18 cellular contexts compared by ENCODE assay signal in genomic region chr10:123958221-123958620, GRCh38.
DNase-seq lines count a peak whose midpoint lies in the region; TF ChIP-seq lines count a peak whose summit lies in the region.
"Had no signal": no experiment of that assay in that cellular context is flagged by ENCODE, and none has a peak within 500 bp of the region (broad histone marks: within the 10 kb centered on the region; RNA-seq: fewer than 3 reads in every experiment).

No MANE protein-coding gene starts in this region.

- TF ChIP-seq EP300 in sigmoid colon (IDR thresholded peaks at IDR 0.05): peak in 3 of 4 donors; percentile 31 to 40 (median 38)

- WGBS in endodermal cell (ENCODE audit: insufficient coverage in 1 of 2, insufficient read length in 1 of 2), 2 experiments: 69 to 86% methylated on average over 1 to 2 of the region's 2 CpGs
- WGBS in sigmoid colon, 2 donors: 31 to 58% methylated on average over 2 of the region's 2 CpGs
- WGBS in mesenchymal stem cell: 49% methylated on average over 2 of the region's 2 CpGs

- H3K27me3 ChIP-seq in endodermal cell (ENCODE audit: control insufficient read depth, insufficient read depth, low read length, poor library complexity, severe bottlenecking) (no peaks in the 10 kb centered on the region), muscle layer of colon (ENCODE audit: control insufficient read depth in 1 of 2, insufficient read depth in 2 of 2, low read length in 2 of 2) (no peaks in the 10 kb centered on the region), sigmoid colon (no peaks in the 10 kb centered on the region), mesenchymal stem cell (ENCODE audit: control insufficient read depth in 1 of 2, insufficient read depth in 1 of 2, low read length in 2 of 2) (peaks cover 7 to 15% of the 10 kb centered on the region in 2 experiments), WERI-Rb-1 (ENCODE audit: insufficient read depth, low read depth, severe bottlenecking) (peaks cover 76% of the 10 kb centered on the region)

- no peak overlapping the region for H3K18ac ChIP-seq in mesenchymal stem cell (ENCODE audit: low read depth in 1 of 2, low read length in 2 of 2)

- no peak overlapping the region for H3K27ac Mint-ChIP-seq in endodermal cell

- no peak overlapping the region for H3K4ac ChIP-seq in mesenchymal stem cell (ENCODE audit: low read depth in 1 of 2, low read length in 2 of 2)

- H3K36me3 ChIP-seq in endodermal cell (ENCODE audit: control insufficient read depth, insufficient read depth, low read length) (no peaks in the 10 kb centered on the region), muscle layer of colon (ENCODE audit: insufficient read depth, low read length) (no peaks in the 10 kb centered on the region), sigmoid colon (no peaks in the 10 kb centered on the region), mesenchymal stem cell (ENCODE audit: control insufficient read depth in 1 of 2, insufficient read depth in 2 of 2, low read depth in 1 of 2, low read length in 2 of 2) (no peaks in the 10 kb centered on the region), WERI-Rb-1 (no peaks in the 10 kb centered on the region)
- H3K36me3 ChIP-seq: BE2C, HAP-1 had no signal

- H3K27ac ChIP-seq in endodermal cell (ENCODE audit: low read depth, low read length) (no peak overlapping the region), muscle layer of colon (ENCODE audit: low read depth, low read length) (peak overlapping the region; percentile 62), sigmoid colon (peak overlapping the region; percentile 50 to 85 (median 76)), mesenchymal stem cell (ENCODE audit: low read length, poor library complexity, severe bottlenecking) (no peak overlapping the region), WERI-Rb-1 (no peak overlapping the region)
- H3K27ac ChIP-seq: C4-2B had no signal

- no peak overlapping the region for H2AFZ ChIP-seq in mesenchymal stem cell (ENCODE audit: low read depth, low read length)

- H4K8ac ChIP-seq in mesenchymal stem cell (ENCODE audit: low read length): no peak overlapping the region

- no peak for TF ChIP-seq POLR2A in sigmoid colon (IDR thresholded peaks at IDR 0.05)

- no peak overlapping the region for H3K4me3 ChIP-seq in endodermal cell (ENCODE audit: low read length)
- H3K4me3 ChIP-seq in muscle layer of colon (ENCODE audit: low read depth in 1 of 2, low read length in 2 of 2): no peak overlapping the region
- H3K4me3 ChIP-seq in sigmoid colon: no peak overlapping the region
- no peak overlapping the region for H3K4me3 ChIP-seq in mesenchymal stem cell (ENCODE audit: insufficient read depth in 1 of 2, low read depth in 1 of 2, low read length in 2 of 2)
- no peak overlapping the region for H3K4me3 ChIP-seq in WERI-Rb-1 (ENCODE audit: low read depth, low read length)
- H3K4me3 ChIP-seq: HAP-1 had no signal

- no peaks in the 10 kb centered on the region for H3K79me1 ChIP-seq in mesenchymal stem cell (replicated peaks; ENCODE audit: low read length, poor library complexity, severe bottlenecking)

- H3K4me1 ChIP-seq in endodermal cell (ENCODE audit: control insufficient read depth, insufficient read depth, low read length) (no peaks in the 10 kb centered on the region), muscle layer of colon (ENCODE audit: insufficient read depth, low read length) (peaks cover 30% of the 10 kb centered on the region), sigmoid colon (peaks cover 0 to 31% (median 25%) of the 10 kb centered on the region in 4 donors), mesenchymal stem cell (ENCODE audit: control insufficient read depth, insufficient read depth, low read depth, low read length) (no peaks in the 10 kb centered on the region)
- H3K4me1 ChIP-seq: BE2C, HAP-1 had no signal

- H4K91ac ChIP-seq in mesenchymal stem cell (ENCODE audit: low read length): no peak overlapping the region

- no peak overlapping the region for H2BK15ac ChIP-seq in mesenchymal stem cell (ENCODE audit: low read depth, poor library complexity, severe bottlenecking)

- H3K36me3 Mint-ChIP-seq in endodermal cell (ENCODE audit: low read depth): no peaks in the 10 kb centered on the region
- H3K36me3 Mint-ChIP-seq: CD4-positive, alpha-beta memory T cell had no signal

- H3K27me3 Mint-ChIP-seq in endodermal cell (ENCODE audit: insufficient read depth): peaks cover 8% of the 10 kb centered on the region

- H2BK12ac ChIP-seq in mesenchymal stem cell (ENCODE audit: low read length in 2 of 2): no peak overlapping the region

- DNase-seq in endodermal cell: peak; percentile 17
- DNase-seq in globus pallidus (ENCODE audit: low spot score): peak; percentile 29
- DNase-seq in sigmoid colon: no peak
- no peak for DNase-seq in retina
- no peak for DNase-seq in mesenchymal stem cell
- DNase-seq in activated CD8-positive, alpha-beta memory T cell treated with anti-CD3 and anti-CD28 coated beads, Interleukin-2, amount 50 U/mL, for 4 hours: no peak
- no peak for DNase-seq in WERI-Rb-1
- DNase-seq: BE2C; CD4-positive, alpha-beta memory T cell; COR-L47; DMS153; DMS79 treated with DMSO at 0.1 percent for 48 hours; EL; GDM1; GOT3 had no signal

- no peak overlapping the region for H3K4me3 Mint-ChIP-seq in endodermal cell
- H3K4me3 Mint-ChIP-seq: CD4-positive, alpha-beta memory T cell had no signal

- peaks cover 2% of the 10 kb centered on the region for H3K4me1 Mint-ChIP-seq in endodermal cell
- H3K4me1 Mint-ChIP-seq: CD4-positive, alpha-beta memory T cell had no signal

- no peak overlapping the region for H2AK5ac ChIP-seq in mesenchymal stem cell (ENCODE audit: low read length, severe bottlenecking)

- no peak overlapping the region for H2BK120ac ChIP-seq in mesenchymal stem cell (ENCODE audit: low read depth, low read length)

- H2BK5ac ChIP-seq in mesenchymal stem cell (ENCODE audit: low read depth, low read length, poor library complexity, severe bottlenecking): no peak overlapping the region

- no peak overlapping the region for H3K14ac ChIP-seq in mesenchymal stem cell (ENCODE audit: low read length in 2 of 2)

- no peak overlapping the region for H3K23ac ChIP-seq in mesenchymal stem cell (ENCODE audit: low read length in 2 of 2)

- intact Hi-C loops in sigmoid colon (cut with DNase I): loop anchor here (2.0 kb wide), 2 partner anchors 93 to 189 kb away; no protein-coding TSS in a partner anchor

- TF ChIP-seq CTCF in endodermal cell (conservative IDR thresholded peaks at IDR 0.05): no peak
- no peak for TF ChIP-seq CTCF in sigmoid colon (IDR thresholded peaks at IDR 0.05)
- TF ChIP-seq CTCF in WERI-Rb-1 (IDR thresholded peaks at IDR 0.05; ENCODE audit: low read depth, low read length): no peak

- H3K4me2 ChIP-seq in mesenchymal stem cell (ENCODE audit: low read length, poor library complexity, severe bottlenecking): no peak overlapping the region

- no peak overlapping the region for H3K9ac ChIP-seq in endodermal cell (ENCODE audit: extremely low read depth, low read length, poor library complexity, severe bottlenecking)
- no peak overlapping the region for H3K9ac ChIP-seq in muscle layer of colon (ENCODE audit: low read length)
- no peak overlapping the region for H3K9ac ChIP-seq in mesenchymal stem cell (ENCODE audit: low read length)

- H3K9me3 ChIP-seq in endodermal cell (ENCODE audit: control insufficient read depth, low read length) (peaks cover 6% of the 10 kb centered on the region), muscle layer of colon (ENCODE audit: low read length) (no peaks in the 10 kb centered on the region), sigmoid colon (no peaks in the 10 kb centered on the region), mesenchymal stem cell (ENCODE audit: control insufficient read depth, low read length) (peaks cover 14% of the 10 kb centered on the region), WERI-Rb-1 (ENCODE audit: severe bottlenecking) (no peaks in the 10 kb centered on the region)
- H3K9me3 ChIP-seq: BE2C, HAP-1 had no signal

- peaks cover 2% of the 10 kb centered on the region for H3K9me3 Mint-ChIP-seq in endodermal cell

Comparison
In these comparisons a context has a peak if more than half of its experiments do, and no peak if none do; other contexts are left out.
1. DNase-seq: peak in endodermal cell (single experiment) and globus pallidus (single experiment); none in sigmoid colon (single experiment), retina (single experiment), mesenchymal stem cell (single experiment), activated CD8-positive, alpha-beta memory T cell treated with anti-CD3 and anti-CD28 coated beads, Interleukin-2, amount 50 U/mL, for 4 hours (single experiment) and WERI-Rb-1 (single experiment).
2. H3K27ac ChIP-seq: peak in muscle layer of colon (single experiment) and sigmoid colon (4 of 4); none in endodermal cell (single experiment), mesenchymal stem cell (single experiment) and WERI-Rb-1 (single experiment).